22 cellular contexts compared by ENCODE assay signal in genomic region chr2:201952212-201952611, GRCh38.
A peak's percentile ranks its signal among the peaks of the same experiment; 100 is the strongest.
DNase-seq lines count a peak whose midpoint lies in the region; ATAC-seq and TF ChIP-seq lines count a peak whose summit lies in the region.
"Had no signal": no experiment of that assay in that cellular context is flagged by ENCODE, and none has a peak within 500 bp of the region (broad histone marks: within the 10 kb centered on the region; RNA-seq: fewer than 3 reads in every experiment).

No MANE protein-coding gene starts in this region.

- H3K27me3 Mint-ChIP-seq in WTC11 (ENCODE audit: low read depth) (no peaks in the 10 kb centered on the region; the same call in 1 of the 2 replicates), nephron progenitor cell (ENCODE audit: low read depth, poor library complexity) (peaks cover 10% of the 10 kb centered on the region)

- DNase-seq in NCI-H1092 treated with DMSO at 0.1 percent for 48 hours (lab: John Stamatoyannopoulos, UW) (peak; percentile 8), NCI-H1092 (lab: John Stamatoyannopoulos, UW) (no peak), NCI-H2107 (lab: John Stamatoyannopoulos, UW) (peak; percentile 51), WTC11 (ENCODE audit: low spot score) (peak; percentile 57), nephron progenitor cell (peak; percentile 68), SHP77 (lab: John Stamatoyannopoulos, UW) (no peak)
- no peak for DNase-seq in central memory CD4-positive, alpha-beta T cell
- DNase-seq: activated gamma-delta T cell treated with Interleukin-2 at 50 U/mL for 16 hours, activated T-cell treated with anti-CD3 and anti-CD28 coated beads for 4 hours, adrenal gland, AML-193, COR-L47, naive B cell, NCI-H1930, NCI-H774, OCI-M1, ovary, right cardiac atrium, substantia nigra, T-helper 17 cell, WERI-Rb-1 had no signal

- CTCF ChIA-PET in WTC11 (lab: Charles Lee), result interaction anchor here (0.7 to 3.6 kb wide), 4 partner anchors 20 to 94 kb away, joined by 3 to 16 read pairs (median 4); no protein-coding TSS in a partner anchor

- no peak overlapping the region for H3K4me3 Mint-ChIP-seq in WTC11
- peak overlapping the region; percentile 26 for H3K4me3 Mint-ChIP-seq in nephron progenitor cell
- H3K4me3 Mint-ChIP-seq: naive B cell, T-helper 17 cell had no signal

- POLR2A ChIA-PET in WTC11 (lab: Charles Lee), result interaction anchor here (1.3 to 1.6 kb wide), 2 partner anchors 20 to 44 kb away, joined by 4 to 9 read pairs; no protein-coding TSS in a partner anchor

- no peaks in the 10 kb centered on the region for H3K9me3 Mint-ChIP-seq in WTC11
- no peaks in the 10 kb centered on the region for H3K9me3 Mint-ChIP-seq in nephron progenitor cell
- H3K9me3 Mint-ChIP-seq: naive B cell had no signal

- H3K36me3 Mint-ChIP-seq in WTC11 (0 out of 2 replicates have a peak, but pooled peaks cover 3% of the 10 kb centered on the region), nephron progenitor cell (ENCODE audit: low read depth) (no peaks in the 10 kb centered on the region)
- H3K36me3 Mint-ChIP-seq: naive B cell had no signal

- H3K4me1 Mint-ChIP-seq in WTC11 (peaks cover 73% of the 10 kb centered on the region), nephron progenitor cell (peaks cover 91% of the 10 kb centered on the region)
- H3K4me1 Mint-ChIP-seq: naive B cell, T-helper 17 cell had no signal

- TF ChIP-seq CTCF in WTC11 (IDR thresholded peaks at IDR 0.05) (no peak), nephron progenitor cell (IDR thresholded peaks at IDR 0.05) (no peak)

- H3K27ac Mint-ChIP-seq in WTC11 (peak overlapping the region; percentile 24; the same call in 1 of the 2 replicates), nephron progenitor cell (peak overlapping the region; percentile 16)
- H3K27ac Mint-ChIP-seq: T-helper 17 cell had no signal

- ATAC-seq in WTC11, result peak; percentile 70
- no peak for ATAC-seq in GM19397 (IDR thresholded peaks at IDR 0.05; ENCODE audit: unreplicated experiment)
- ATAC-seq: right cardiac atrium, T-helper 17 cell had no signal

TF ChIP-seq in WTC11, 78 proteins besides CTCF, POLR2A, EP300 and RAD21:
- TF ChIP-seq ZNF671 (CRISPR knock-in tag; IDR thresholded peaks at IDR 0.05), result no peak
- TF ChIP-seq MYBL2 (CRISPR knock-in tag; IDR thresholded peaks at IDR 0.05), result no peak
- no peak for TF ChIP-seq ZNF232 (CRISPR knock-in tag; IDR thresholded peaks at IDR 0.05)
- no peak for TF ChIP-seq ZSCAN18 (CRISPR knock-in tag; IDR thresholded peaks at IDR 0.05)
- no peak for TF ChIP-seq NFATC4 (CRISPR knock-in tag; IDR thresholded peaks at IDR 0.05)
- no peak for TF ChIP-seq FOXJ3 (CRISPR knock-in tag; IDR thresholded peaks at IDR 0.05; ENCODE audit: borderline replicate concordance)
- TF ChIP-seq, protein P1, sequence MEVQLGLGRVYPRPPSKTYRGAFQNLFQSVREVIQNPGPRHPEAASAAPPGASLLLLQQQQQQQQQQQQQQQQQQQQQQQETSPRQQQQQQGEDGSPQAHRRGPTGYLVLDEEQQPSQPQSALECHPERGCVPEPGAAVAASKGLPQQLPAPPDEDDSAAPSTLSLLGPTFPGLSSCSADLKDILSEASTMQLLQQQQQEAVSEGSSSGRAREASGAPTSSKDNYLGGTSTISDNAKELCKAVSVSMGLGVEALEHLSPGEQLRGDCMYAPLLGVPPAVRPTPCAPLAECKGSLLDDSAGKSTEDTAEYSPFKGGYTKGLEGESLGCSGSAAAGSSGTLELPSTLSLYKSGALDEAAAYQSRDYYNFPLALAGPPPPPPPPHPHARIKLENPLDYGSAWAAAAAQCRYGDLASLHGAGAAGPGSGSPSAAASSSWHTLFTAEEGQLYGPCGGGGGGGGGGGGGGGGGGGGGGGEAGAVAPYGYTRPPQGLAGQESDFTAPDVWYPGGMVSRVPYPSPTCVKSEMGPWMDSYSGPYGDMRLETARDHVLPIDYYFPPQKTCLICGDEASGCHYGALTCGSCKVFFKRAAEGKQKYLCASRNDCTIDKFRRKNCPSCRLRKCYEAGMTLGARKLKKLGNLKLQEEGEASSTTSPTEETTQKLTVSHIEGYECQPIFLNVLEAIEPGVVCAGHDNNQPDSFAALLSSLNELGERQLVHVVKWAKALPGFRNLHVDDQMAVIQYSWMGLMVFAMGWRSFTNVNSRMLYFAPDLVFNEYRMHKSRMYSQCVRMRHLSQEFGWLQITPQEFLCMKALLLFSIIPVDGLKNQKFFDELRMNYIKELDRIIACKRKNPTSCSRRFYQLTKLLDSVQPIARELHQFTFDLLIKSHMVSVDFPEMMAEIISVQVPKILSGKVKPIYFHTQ (CRISPR knock-in tag; IDR thresholded peaks at IDR 0.05), result no peak
- TF ChIP-seq, protein P2, sequence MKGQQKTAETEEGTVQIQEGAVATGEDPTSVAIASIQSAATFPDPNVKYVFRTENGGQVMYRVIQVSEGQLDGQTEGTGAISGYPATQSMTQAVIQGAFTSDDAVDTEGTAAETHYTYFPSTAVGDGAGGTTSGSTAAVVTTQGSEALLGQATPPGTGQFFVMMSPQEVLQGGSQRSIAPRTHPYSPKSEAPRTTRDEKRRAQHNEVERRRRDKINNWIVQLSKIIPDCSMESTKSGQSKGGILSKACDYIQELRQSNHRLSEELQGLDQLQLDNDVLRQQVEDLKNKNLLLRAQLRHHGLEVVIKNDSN (CRISPR knock-in tag; IDR thresholded peaks at IDR 0.05), result no peak
- no peak for TF ChIP-seq NR2C2 (CRISPR knock-in tag; IDR thresholded peaks at IDR 0.05)
- TF ChIP-seq GABPB1 (CRISPR knock-in tag; IDR thresholded peaks at IDR 0.05), result no peak
- no peak for TF ChIP-seq ESRRA (CRISPR knock-in tag; IDR thresholded peaks at IDR 0.05; ENCODE audit: borderline replicate concordance)

Comparison
In these comparisons a context has a peak if more than half of its experiments do, and no peak if none do; other contexts are left out.
1. DNase-seq: peak in NCI-H1092 treated with DMSO at 0.1 percent for 48 hours (single experiment), NCI-H2107 (single experiment), WTC11 (single experiment) and nephron progenitor cell (single experiment); none in NCI-H1092 (single experiment), SHP77 (0 of 2) and central memory CD4-positive, alpha-beta T cell (single experiment).